6 cellular contexts compared by ENCODE assay signal in genomic region chr1:156590326-156591180, GRCh38. TPM values are rescaled to one million over a fixed set of nuclear protein-coding genes. Genes with fewer than 3 reads are reported as not detected.
A peak's percentile ranks its signal among the peaks of the same experiment; 100 is the strongest.
DNase-seq lines count a peak whose midpoint lies in the region; ATAC-seq and TF ChIP-seq lines count a peak whose summit lies in the region.

No MANE protein-coding gene starts in this region.

- WGBS in testis, 2 donors, result 47 to 71% methylated on average over 8 to 10 of the region's 10 CpGs

- H3K79me2 ChIP-seq in fibroblast of lung (ENCODE audit: control insufficient read depth, insufficient read depth, low read length), result peaks cover 3% of the 10 kb centered on the region

- no peaks in the 10 kb centered on the region for H4K20me1 ChIP-seq in fibroblast of lung (ENCODE audit: control insufficient read depth, extremely low read depth, insufficient read depth, low read length)

- CTCF ChIA-PET in activated naive CD4-positive, alpha-beta T cell treated with anti-CD3 and anti-CD28 coated beads for 36 hours (lab: Charles Lee), result interaction anchor here (0.9 to 3.6 kb wide), 12 partner anchors 8 to 135 kb away, joined by 3 to 21 read pairs (median 4); no protein-coding TSS in a partner anchor

- no peaks in the 10 kb centered on the region for H3K9me3 ChIP-seq in fibroblast of lung (ENCODE audit: control insufficient read depth, insufficient read depth, low read depth, low read length)
- H3K9me3 ChIP-seq in testis, result no peaks in the 10 kb centered on the region

- peaks cover 28% of the 10 kb centered on the region for H3K4me1 Mint-ChIP-seq in activated naive CD4-positive, alpha-beta T cell treated with anti-CD3 and anti-CD28 coated beads for 36 hours (ENCODE audit: low read depth)

- DNase-seq in activated naive CD4-positive, alpha-beta T cell treated with anti-CD3 and anti-CD28 coated beads for 36 hours, result no peak
- no peak for DNase-seq in activated naive CD4-positive, alpha-beta T cell (lab: John Stamatoyannopoulos, UW)
- DNase-seq in fibroblast of lung (ENCODE audit: low read depth in 2 of 2) (no peak), testis (no peak), HT-29 (ENCODE audit: low spot score) (no peak)

- TF ChIP-seq CTCF in fibroblast of lung (conservative IDR thresholded peaks at IDR 0.05 in 1 of 2, IDR thresholded peaks at IDR 0.05 in 1 of 2; ENCODE audit: low read depth in 1 of 2, low read length in 2 of 2), result no peak
- no peak for TF ChIP-seq CTCF in testis (IDR thresholded peaks at IDR 0.05)

- H3K27me3 Mint-ChIP-seq in activated naive CD4-positive, alpha-beta T cell treated with anti-CD3 and anti-CD28 coated beads for 36 hours (ENCODE audit: low read depth), result no peaks in the 10 kb centered on the region

- H3K9ac ChIP-seq in fibroblast of lung (ENCODE audit: insufficient read depth, low read length), result no peak overlapping the region

- no peak for TF ChIP-seq POLR2A in testis (IDR thresholded peaks at IDR 0.05)

- H3K36me3 Mint-ChIP-seq in activated naive CD4-positive, alpha-beta T cell treated with anti-CD3 and anti-CD28 coated beads for 36 hours (ENCODE audit: low read depth), result peaks cover 13% of the 10 kb centered on the region

- H3K27me3 ChIP-seq in fibroblast of lung (ENCODE audit: control insufficient read depth, insufficient read depth, low read length), result peaks cover 4% of the 10 kb centered on the region
- H3K27me3 ChIP-seq in testis, result no peaks in the 10 kb centered on the region

- no peak overlapping the region for H2AFZ ChIP-seq in fibroblast of lung (ENCODE audit: low read length)

- peak overlapping the region; percentile 83 for H3K4me3 Mint-ChIP-seq in activated naive CD4-positive, alpha-beta T cell treated with anti-CD3 and anti-CD28 coated beads for 36 hours

- peak overlapping the region in 1 of 4 experiments; percentile 86 for H3K4me3 ChIP-seq in fibroblast of lung (replicated peaks in 1 of 4; ENCODE audit: control extremely low read depth in 1 of 4, insufficient read depth in 1 of 4, low read depth in 3 of 4, low read length in 4 of 4)
- peak overlapping the region in 1 of 2 donors; percentile 86 for H3K4me3 ChIP-seq in testis

- H3K4me1 ChIP-seq in fibroblast of lung (ENCODE audit: control insufficient read depth, extremely low read depth, insufficient read depth, low read length), result no peaks in the 10 kb centered on the region
- peaks cover 24% of the 10 kb centered on the region for H3K4me1 ChIP-seq in testis

- intact Hi-C loops in activated naive CD4-positive, alpha-beta T cell treated with anti-CD3 and anti-CD28 coated beads for 36 hours (cut with micrococcal nuclease), result loop anchor here (1.0 kb wide), 2 partner anchors 8 to 11 kb away; partner anchors contain the start of gene GPATCH4
- intact Hi-C loops in testis (cut with DNase I; ENCODE audit: low total_unique reads), result no loop called here

- H3K36me3 ChIP-seq in fibroblast of lung (ENCODE audit: control insufficient read depth, insufficient read depth, low read length), result peaks cover 12% of the 10 kb centered on the region
- H3K36me3 ChIP-seq in testis (ENCODE audit: low read depth, missing control alignments), result no peaks in the 10 kb centered on the region

- peak overlapping the region; percentile 88 for H3K27ac Mint-ChIP-seq in activated naive CD4-positive, alpha-beta T cell treated with anti-CD3 and anti-CD28 coated beads for 36 hours

- no peaks in the 10 kb centered on the region for H3K9me3 Mint-ChIP-seq in activated naive CD4-positive, alpha-beta T cell treated with anti-CD3 and anti-CD28 coated beads for 36 hours

- no peak for ATAC-seq in HG02852 (IDR thresholded peaks at IDR 0.05; ENCODE audit: unreplicated experiment)

- H3K27ac ChIP-seq in fibroblast of lung (ENCODE audit: insufficient read depth, low read length) (no peak overlapping the region), testis (peak overlapping the region; percentile 77 to 81)

- H3K4me2 ChIP-seq in fibroblast of lung (ENCODE audit: extremely low read depth, insufficient read depth, low read length), result peak overlapping the region; percentile 89

RNA-seq across cellular contexts. Expression of gene NAXE, which starts 1.0 kb away (rescaled TPM):
- total RNA-seq in activated naive CD4-positive, alpha-beta T cell treated with anti-CD3 and anti-CD28 coated beads for 36 hours, result 10 to 100 TPM; 77.4 to 84.6 TPM
- 51.6 and 64.4 TPM in 2 replicates for total RNA-seq in fibroblast of lung
- 41.6 and 59.5 TPM in 2 replicates for polyA plus RNA-seq in fibroblast of lung
- polyA plus RNA-seq in fibroblast of lung (2012), result 68.1 and 90.0 TPM in 2 replicates
- 96.3 and 107 TPM in 2 replicates for polyA minus RNA-seq in fibroblast of lung (ENCODE audit: low replicate concordance)
- total RNA-seq in testis, result 100 to 1,000 TPM; 142 to 200 TPM
- polyA plus RNA-seq in testis (ENCODE audit: insufficient read depth, low read depth, low replicate concordance), result 110 TPM
- total RNA-seq in HT-29 (2014; rRNA removed; shearing (Covaris generic)), result 206 and 220 TPM in 2 replicates

RNA-seq across cellular contexts. Expression of gene GPATCH4, which starts 10.7 kb away (rescaled TPM):
- total RNA-seq in activated naive CD4-positive, alpha-beta T cell treated with anti-CD3 and anti-CD28 coated beads for 36 hours, result 10 to 100 TPM; 37.5 to 38.3 TPM
- total RNA-seq in fibroblast of lung (11.3 and 12.2 TPM in 2 replicates), testis (10 to 100 TPM; 21.6 to 26.7 TPM)
- polyA plus RNA-seq in fibroblast of lung (23.6 and 42.7 TPM in 2 replicates), testis (ENCODE audit: insufficient read depth, low read depth, low replicate concordance) (18.5 TPM)
- polyA plus RNA-seq in fibroblast of lung (2012), result 32.2 and 50.7 TPM in 2 replicates
- polyA minus RNA-seq in fibroblast of lung (ENCODE audit: low replicate concordance), result 6.2 and 19.5 TPM in 2 replicates
- 19.4 and 28.8 TPM in 2 replicates for total RNA-seq in HT-29 (2014; rRNA removed; shearing (Covaris generic))

RNA-seq across cellular contexts. Expression of gene TTC24, which starts 11.0 kb away (rescaled TPM):
- 1 to 10 TPM; 3.1 to 3.9 TPM for total RNA-seq in activated naive CD4-positive, alpha-beta T cell treated with anti-CD3 and anti-CD28 coated beads for 36 hours
- not detected in 2 replicates for total RNA-seq in fibroblast of lung
- not detected in 2 replicates for polyA plus RNA-seq in fibroblast of lung
- polyA plus RNA-seq in fibroblast of lung (2012), result not detected in 2 replicates
- not detected in 2 replicates for polyA minus RNA-seq in fibroblast of lung (ENCODE audit: low replicate concordance)
- not detected for total RNA-seq in testis
- polyA plus RNA-seq in testis (ENCODE audit: insufficient read depth, low read depth, low replicate concordance), result 0.38 TPM
- total RNA-seq in HT-29 (2014; rRNA removed; shearing (Covaris generic)), result not detected in 2 replicates

RNA-seq across cellular contexts. Expression of gene IQGAP3, which starts 18.2 kb away (rescaled TPM):
- total RNA-seq in activated naive CD4-positive, alpha-beta T cell treated with anti-CD3 and anti-CD28 coated beads for 36 hours, result 10 to 100 TPM in 1 of 2 experiments, 1 to 10 TPM in 1; 9.4 to 10.6 TPM
- total RNA-seq in fibroblast of lung (1.3 and 16.0 TPM in 2 replicates), testis (10 to 100 TPM in 1 of 2 donors, 1 to 10 TPM in 1; 8.2 to 13.4 TPM)
- polyA plus RNA-seq in fibroblast of lung (2.7 and 15.9 TPM in 2 replicates), testis (ENCODE audit: insufficient read depth, low read depth, low replicate concordance) (5.6 TPM)
- polyA plus RNA-seq in fibroblast of lung (2012), result 3.4 and 15.2 TPM in 2 replicates
- polyA minus RNA-seq in fibroblast of lung (ENCODE audit: low replicate concordance), result 20.9 and 91.3 TPM in 2 replicates
- total RNA-seq in HT-29 (2014; rRNA removed; shearing (Covaris generic)), result 55.3 and 61.7 TPM in 2 replicates

RNA-seq across cellular contexts. Expression of gene HAPLN2, which starts 28.7 kb away (rescaled TPM):
- total RNA-seq in activated naive CD4-positive, alpha-beta T cell treated with anti-CD3 and anti-CD28 coated beads for 36 hours, result under 1 TPM; 0.40 to 0.55 TPM
- total RNA-seq in fibroblast of lung (not detected in 2 replicates), testis (1 to 10 TPM; 5.5 to 6.0 TPM)
- polyA plus RNA-seq in fibroblast of lung (not detected in 2 replicates), testis (ENCODE audit: insufficient read depth, low read depth, low replicate concordance) (1.5 TPM)
- polyA plus RNA-seq in fibroblast of lung (2012), result not detected in 2 replicates
- polyA minus RNA-seq in fibroblast of lung (ENCODE audit: low replicate concordance), result not detected in 2 replicates
- 0.10 TPM in 1 of 2 replicates, not detected in the other for total RNA-seq in HT-29 (2014; rRNA removed; shearing (Covaris generic))
